In genomic region chr2:219645631-219646527, GRCh38 we compare ENCODE assay signal across 11 cellular contexts. TPM values are rescaled to one million over a fixed set of nuclear protein-coding genes. Genes with fewer than 3 reads are reported as not detected.
DNase-seq lines count a peak whose midpoint lies in the region; ATAC-seq, FAIRE-seq and TF ChIP-seq lines count a peak whose summit lies in the region.
"Had no signal": no experiment of that assay in that cellular context is flagged by ENCODE, and none has a peak within 500 bp of the region (broad histone marks: within the 10 kb centered on the region; RNA-seq: fewer than 3 reads in every experiment).

No MANE protein-coding gene starts in this region.

- H3K9me3 ChIP-seq in HEK293 (ENCODE audit: control insufficient read depth, insufficient read depth, low read depth, low read length) (no peaks in the 10 kb centered on the region), small intestine (ENCODE audit: control insufficient read depth, low read depth) (no peaks in the 10 kb centered on the region), esophagus squamous epithelium (no peaks in the 10 kb centered on the region)

- no peak for TF ChIP-seq POLR2A in esophagus squamous epithelium (IDR thresholded peaks at IDR 0.05)

- in situ Hi-C loops in astrocyte of the cerebellum (cut with HindIII; ENCODE audit: low sequenced_read_pairs), result loop anchor here (5.0 kb wide), 1 partner anchor 104 kb away; the partner anchor contains the start of genes CHPF and TMEM198

- no peak overlapping the region for H3K4me3 ChIP-seq in HEK293 (ENCODE audit: low read depth, low read length)
- H3K4me3 ChIP-seq in astrocyte of the cerebellum (ENCODE audit: low read depth, low read length), result no peak overlapping the region
- no peak overlapping the region for H3K4me3 ChIP-seq in small intestine (ENCODE audit: low read depth in 1 of 2, low read length in 2 of 2)
- no peak overlapping the region for H3K4me3 ChIP-seq in esophagus squamous epithelium

- FAIRE-seq in small intestine (lab: Jason Lieb, UNC), result no peak
- FAIRE-seq: GM12892 had no signal

- peaks cover 0 to 3% of the 10 kb centered on the region in 2 experiments; a peak in 1 of 3 replicates for H3K36me3 ChIP-seq in HEK293 (ENCODE audit: control insufficient read depth in 2 of 2, insufficient read depth in 1 of 2, low read length in 2 of 2)
- H3K36me3 ChIP-seq in small intestine (ENCODE audit: control insufficient read depth in 2 of 2, insufficient read depth in 2 of 2, low read length in 2 of 2), result no peaks in the 10 kb centered on the region
- no peaks in the 10 kb centered on the region for H3K36me3 ChIP-seq in esophagus squamous epithelium

- DNase-seq in astrocyte of the cerebellum (ENCODE audit: low read depth), result peak; percentile 71
- DNase-seq in left ventricle myocardium superior, result peak; percentile 38
- DNase-seq in small intestine, result peak; percentile 15
- DNase-seq in NCI-H1930 (lab: John Stamatoyannopoulos, UW), result no peak
- DNase-seq in esophagus squamous epithelium (lab: John Stamatoyannopoulos, UW), result no peak
- DNase-seq: activated effector memory CD4-positive, alpha-beta T cell treated with Interleukin-2 at 50 U/mL for 16 hours; MM.1S had no signal

- TF ChIP-seq CTCF in HEK293 (tag by site-specific recombination; IDR thresholded peaks at IDR 0.05) (no peak), astrocyte of the cerebellum (IDR thresholded peaks at IDR 0.05; ENCODE audit: low read depth, low read length, missing control alignments) (no peak), esophagus squamous epithelium (IDR thresholded peaks at IDR 0.05) (no peak)

- H3K27me3 ChIP-seq in small intestine (ENCODE audit: control insufficient read depth in 2 of 2, insufficient read depth in 2 of 2, low read length in 2 of 2) (no peaks in the 10 kb centered on the region), esophagus squamous epithelium (peaks cover 0 to 10% (median 0%) of the 10 kb centered on the region in 4 donors)

- CTCF ChIA-PET in HEK293 (lab: Yijun Ruan, JAX), result interaction anchor here (0.5 to 8.2 kb wide), 8 partner anchors 8 to 104 kb away, joined by 3 to 112 read pairs (median 4); partner anchors contain the start of genes CHPF and TMEM198

- no peak overlapping the region for H3K27ac ChIP-seq in HEK293 (ENCODE audit: extremely low read depth, low read depth, low read length)
- no peak overlapping the region for H3K27ac ChIP-seq in small intestine (ENCODE audit: low read depth in 1 of 2, low read length in 1 of 2)
- peak overlapping the region in 2 of 4 donors; percentile 51 to 65 for H3K27ac ChIP-seq in esophagus squamous epithelium

- POLR2A ChIA-PET in HEK293 (lab: Yijun Ruan, JAX), result interaction anchor here (2.1 kb wide), 1 partner anchor 75 kb away, joined by 5 read pairs; the partner anchor contains the start of gene OBSL1

- intact Hi-C loops in left ventricle myocardium superior (cut with micrococcal nuclease) (no loop called here), esophagus squamous epithelium (cut with DNase I) (no loop called here)

- H3K4me1 ChIP-seq in HEK293 (ENCODE audit: control insufficient read depth, insufficient read depth, low read length) (no peaks in the 10 kb centered on the region), small intestine (ENCODE audit: control insufficient read depth in 2 of 2, insufficient read depth in 1 of 2, low read depth in 1 of 2, low read length in 1 of 2) (no peaks in the 10 kb centered on the region), esophagus squamous epithelium (peaks cover 4 to 33% (median 19%) of the 10 kb centered on the region in 3 donors)

- peak; percentile 16 for ATAC-seq in left ventricle myocardium superior
- no peak for ATAC-seq in GM18867 (IDR thresholded peaks at IDR 0.05; ENCODE audit: unreplicated experiment)
- ATAC-seq in HG03439 (IDR thresholded peaks at IDR 0.05; ENCODE audit: unreplicated experiment), result no peak

- 63 to 80% (median 65%) methylated on average over 12 of the region's 12 CpGs for WGBS in small intestine, 3 donors
- 60 to 63% methylated on average over 9 to 11 of the region's 12 CpGs for WGBS in esophagus squamous epithelium, 2 donors

TF ChIP-seq in HEK293, 187 proteins besides CTCF, POLR2A, EP300 and RAD21:
- TF ChIP-seq SCRT2 (tag by site-specific recombination; IDR thresholded peaks at IDR 0.05) (no peak), KLF9 (tag by site-specific recombination; IDR thresholded peaks at IDR 0.05; ENCODE audit: low read depth) (peak; percentile 34; the same call in 1 of the 2 replicates), ZNF266 (tag by site-specific recombination; IDR thresholded peaks at IDR 0.05; ENCODE audit: low read depth) (no peak), SP2 (tag by site-specific recombination; IDR thresholded peaks at IDR 0.05) (peak; percentile 22; the same call in 1 of the 2 replicates), ZFHX2 (tag by site-specific recombination; conservative IDR thresholded peaks at IDR 0.05) (0 out of 2 replicates have a peak, but pooled peaks have one; percentile 20), HOXD13 (CRISPR knock-in tag; IDR thresholded peaks at IDR 0.05; ENCODE audit: borderline replicate concordance) (no peak), ZNF26 (tag by site-specific recombination; IDR thresholded peaks at IDR 0.05) (no peak), ZXDB (tag by site-specific recombination; IDR thresholded peaks at IDR 0.05) (no peak), WT1 (tag by site-specific recombination; IDR thresholded peaks at IDR 0.05) (no peak)
TF ChIP-seq in HEK293: peak in this region for 3.

RNA-seq across cellular contexts. Expression of gene SLC4A3, which starts 18.4 kb away (rescaled TPM):
- total RNA-seq in left ventricle myocardium superior (456 TPM), esophagus squamous epithelium (1 to 10 TPM; 1.1 to 4.0 (median 2.2) TPM)
- 1 to 10 TPM in 2 of 3 donors, not detected in 1; 1.1 to 2.2 TPM for polyA plus RNA-seq in small intestine

RNA-seq across cellular contexts. Expression of gene STK11IP, which starts 48.2 kb away (rescaled TPM):
- total RNA-seq in left ventricle myocardium superior, result 14.0 TPM
- polyA plus RNA-seq in small intestine, result 10 to 100 TPM; 20.4 to 38.9 (median 23.9) TPM
- 10 to 100 TPM; 12.3 to 21.3 (median 14.4) TPM for total RNA-seq in esophagus squamous epithelium

Comparison
In these comparisons a context has a peak if more than half of its experiments do, and no peak if none do; other contexts are left out.
1. DNase-seq: peak in astrocyte of the cerebellum (single experiment), left ventricle myocardium superior (single experiment) and small intestine (single experiment); none in NCI-H1930 (0 of 2) and esophagus squamous epithelium (single experiment).
2. RNA of gene SLC4A3, which starts 18.4 kb away (total RNA-seq): 456 TPM in left ventricle myocardium superior (single experiment); 1.1 to 4.0 TPM in esophagus squamous epithelium; every median in the first group is over 10 times any median in the second.